34 cellular contexts compared by ENCODE assay signal in genomic region chr14:76793956-76794355, GRCh38. TPM values are rescaled to one million over a fixed set of nuclear protein-coding genes. Genes with fewer than 3 reads are reported as not detected.
"Had no signal": no experiment of that assay in that cellular context is flagged by ENCODE, and none has a peak within 500 bp of the region (broad histone marks: within the 10 kb centered on the region; RNA-seq: fewer than 3 reads in every experiment).

No MANE protein-coding gene starts in this region.

- H3K9me3 Mint-ChIP-seq: activated CD4-positive, alpha-beta T cell treated with anti-CD3 and anti-CD28 coated beads, Interleukin-2, amount 10 ng/mL, durations not matched to agents 24 days and 14 days; activated CD8-positive, alpha-beta T cell treated with anti-CD3 and anti-CD28 coated beads for 36 hours; activated naive CD8-positive, alpha-beta T cell treated with anti-CD3 and anti-CD28 coated beads for 36 hours; activated T-cell treated with anti-CD3 and anti-CD28 coated beads, Interleukin-2, amount 50 U/mL, for 72 hours; activated T-helper 17 cell treated with anti-CD3 and anti-CD28 coated beads, Interleukin-2, amount 50 U/mL, for 72 hours had no signal

- H3K27me3 Mint-ChIP-seq: activated CD4-positive, alpha-beta T cell treated with anti-CD3 and anti-CD28 coated beads, Interleukin-2, amount 10 ng/mL, durations not matched to agents 24 days and 14 days; activated CD8-positive, alpha-beta T cell treated with anti-CD3 and anti-CD28 coated beads for 36 hours; activated naive CD8-positive, alpha-beta T cell treated with anti-CD3 and anti-CD28 coated beads for 36 hours; activated T-helper 17 cell treated with anti-CD3 and anti-CD28 coated beads, Interleukin-2, amount 50 U/mL, for 72 hours had no signal

- H3K4me1 Mint-ChIP-seq: activated CD4-positive, alpha-beta T cell treated with anti-CD3 and anti-CD28 coated beads, Interleukin-2, amount 10 ng/mL, durations not matched to agents 24 days and 14 days; activated T-helper 17 cell treated with anti-CD3 and anti-CD28 coated beads, Interleukin-2, amount 50 U/mL, for 72 hours had no signal

- DNase-seq: activated CD4-positive, alpha-beta T cell treated with anti-CD3 and anti-CD28 coated beads, Interleukin-2, amount 10 ng/mL, durations not matched to agents 24 days and 14 days; activated CD4-positive, alpha-beta T cell treated with anti-CD3 and anti-CD28 coated beads, Interleukin-2, amount 50 U/mL, for 4 hours; activated CD8-positive, alpha-beta T cell treated with anti-CD3 and anti-CD28 coated beads for 36 hours; activated effector memory CD4-positive, alpha-beta T cell treated with anti-CD3 and anti-CD28 coated beads, Interleukin-2, amount 50 U/mL, for 16 hours; activated naive CD4-positive, alpha-beta T cell; activated naive CD4-positive, alpha-beta T cell treated with anti-CD3 and anti-CD28 coated beads, Interleukin-2, amount 50 U/mL, for 16 hours; activated naive CD8-positive, alpha-beta T cell treated with anti-CD3 and anti-CD28 coated beads for 36 hours; activated T-cell treated with anti-CD3 and anti-CD28 coated beads, Interleukin-2, amount 50 U/mL, for 1 hour; activated T-cell treated with anti-CD3 and anti-CD28 coated beads, Interleukin-2, amount 50 U/mL, for 72 hours; amniotic stem cell; aorta; brain microvascular endothelial cell; central memory CD4-positive, alpha-beta T cell; Karpas-422; NCI-H1105; NCI-H1436; NCI-H1694; NCI-H1930; NCI-H2081 treated with DMSO at 0.1 percent for 48 hours; NCI-H345; NCI-H524 treated with DMSO at 0.1 percent for 48 hours; NCI-H748 treated with DMSO at 0.1 percent for 48 hours; NK-92 treated with Interleukin-12 subunit alpha and Interleukin-12 subunit beta, amount 100 ng/mL, for 24 hours; OCI-M1; Right ventricle myocardium superior; SW 1271; T-helper 1 cell; T-helper 2 cell; T-helper 9 cell had no signal

- ATAC-seq: activated CD8-positive, alpha-beta T cell treated with anti-CD3 and anti-CD28 coated beads for 36 hours; activated T-cell treated with anti-CD3 and anti-CD28 coated beads, Interleukin-2, amount 50 U/mL, for 72 hours; activated T-helper 17 cell treated with anti-CD3 and anti-CD28 coated beads, Interleukin-2, amount 50 U/mL, for 72 hours had no signal

- H3K27ac Mint-ChIP-seq: activated CD4-positive, alpha-beta T cell treated with anti-CD3 and anti-CD28 coated beads, Interleukin-2, amount 10 ng/mL, durations not matched to agents 24 days and 14 days; activated CD8-positive, alpha-beta T cell treated with anti-CD3 and anti-CD28 coated beads for 36 hours; activated naive CD8-positive, alpha-beta T cell treated with anti-CD3 and anti-CD28 coated beads for 36 hours; activated T-cell treated with anti-CD3 and anti-CD28 coated beads, Interleukin-2, amount 50 U/mL, for 72 hours; activated T-helper 17 cell treated with anti-CD3 and anti-CD28 coated beads, Interleukin-2, amount 50 U/mL, for 72 hours had no signal

- H3K4me3 Mint-ChIP-seq: activated CD4-positive, alpha-beta T cell treated with anti-CD3 and anti-CD28 coated beads, Interleukin-2, amount 10 ng/mL, durations not matched to agents 24 days and 14 days; activated CD8-positive, alpha-beta T cell treated with anti-CD3 and anti-CD28 coated beads for 36 hours; activated naive CD8-positive, alpha-beta T cell treated with anti-CD3 and anti-CD28 coated beads for 36 hours; activated T-cell treated with anti-CD3 and anti-CD28 coated beads, Interleukin-2, amount 50 U/mL, for 72 hours; activated T-helper 17 cell treated with anti-CD3 and anti-CD28 coated beads, Interleukin-2, amount 50 U/mL, for 72 hours had no signal

RNA-seq across cellular contexts. Expression of gene LRRC74A, which starts 32.3 kb away (rescaled TPM):
- total RNA-seq: activated CD4-positive, alpha-beta T cell treated with anti-CD3 and anti-CD28 coated beads, Interleukin-2, amount 10 ng/mL, durations not matched to agents 24 days and 14 days; activated CD8-positive, alpha-beta memory T cell treated with anti-CD3 and anti-CD28 coated beads for 36 hours; activated CD8-positive, alpha-beta T cell treated with anti-CD3 and anti-CD28 coated beads for 36 hours; activated naive CD8-positive, alpha-beta T cell treated with anti-CD3 and anti-CD28 coated beads for 36 hours; activated T-cell treated with anti-CD3 and anti-CD28 coated beads, Interleukin-2, amount 50 U/mL, for 72 hours; activated T-helper 17 cell treated with anti-CD3 and anti-CD28 coated beads, Interleukin-2, amount 50 U/mL, for 72 hours; aorta; cerebellum; MCF 10A; NCI-H460; Right ventricle myocardium superior had no signal
